1 cellular context compared by ENCODE assay signal in genomic region chr19:3708207-3708931, GRCh38.
TF ChIP-seq lines count a peak whose summit lies in the region.

TJP3 (plus strand) TSS chr19:3708384; CDS start chr19:3728433, 20,049 bp downstream.

TF ChIP-seq in HepG2, 621 proteins besides CTCF, POLR2A, EP300 and RAD21 (continued from another document and continues in another):
- peak; percentile 24; the same call in 1 of the 3 replicates for TF ChIP-seq MXI1 (IDR thresholded peaks at IDR 0.05; ENCODE audit: borderline replicate concordance, low read depth, low read length)
- no peak for TF ChIP-seq ZNF329 (CRISPR knock-in tag; IDR thresholded peaks at IDR 0.05; ENCODE audit: low read depth)
- no peak; the same call in 1 of the 2 replicates for TF ChIP-seq SOX5 (CRISPR knock-in tag; IDR thresholded peaks at IDR 0.05; ENCODE audit: borderline replicate concordance)
- 0 out of 2 replicates have a peak, but pooled peaks have one; percentile 26 for TF ChIP-seq ZNF501 (CRISPR knock-in tag; IDR thresholded peaks at IDR 0.05)
- TF ChIP-seq ZBTB2 (CRISPR knock-in tag; IDR thresholded peaks at IDR 0.05; ENCODE audit: low read depth), result no peak
- TF ChIP-seq GLI4 (CRISPR knock-in tag; IDR thresholded peaks at IDR 0.05; ENCODE audit: borderline replicate concordance), result no peak
- TF ChIP-seq GABPB1 (CRISPR knock-in tag; IDR thresholded peaks at IDR 0.05), result peak; percentile 43
- no peak for TF ChIP-seq BCL3 (CRISPR knock-in tag; IDR thresholded peaks at IDR 0.05)
- no peak for TF ChIP-seq ZNF720 (CRISPR knock-in tag; IDR thresholded peaks at IDR 0.05)
- TF ChIP-seq ARID4A (CRISPR knock-in tag; IDR thresholded peaks at IDR 0.05; ENCODE audit: borderline replicate concordance), result peak; percentile 65; the same call in 1 of the 2 replicates
- no peak for TF ChIP-seq KIAA2018 (CRISPR knock-in tag; IDR thresholded peaks at IDR 0.05; ENCODE audit: borderline replicate concordance)
- 0 out of 2 replicates have a peak, but pooled peaks have one; percentile 29 for TF ChIP-seq ZNF101 (CRISPR knock-in tag; IDR thresholded peaks at IDR 0.05; ENCODE audit: borderline replicate concordance, low read depth)
- TF ChIP-seq TGIF2 (CRISPR knock-in tag; IDR thresholded peaks at IDR 0.05), result peak; percentile 29; the same call in 1 of the 2 replicates
- TF ChIP-seq ZNF160 (CRISPR knock-in tag; IDR thresholded peaks at IDR 0.05), result 0 out of 2 replicates have a peak, but pooled peaks have one; percentile 8
- peak; percentile 70 for TF ChIP-seq GATAD2A (CRISPR knock-in tag; IDR thresholded peaks at IDR 0.05)
- TF ChIP-seq MLXIP (CRISPR knock-in tag; IDR thresholded peaks at IDR 0.05; ENCODE audit: borderline replicate concordance), result no peak
- no peak for TF ChIP-seq ISX (CRISPR knock-in tag; conservative IDR thresholded peaks at IDR 0.05)
- TF ChIP-seq ZSCAN20 (CRISPR knock-in tag; IDR thresholded peaks at IDR 0.05; ENCODE audit: borderline replicate concordance), result no peak
- TF ChIP-seq FLYWCH1 (CRISPR knock-in tag; IDR thresholded peaks at IDR 0.05), result no peak
- 0 out of 2 replicates have a peak, but pooled peaks have one; percentile 10 for TF ChIP-seq FOSL2 (CRISPR knock-in tag; IDR thresholded peaks at IDR 0.05)
- no peak for TF ChIP-seq ZNF256 (CRISPR knock-in tag; conservative IDR thresholded peaks at IDR 0.05)
- TF ChIP-seq ZNF737 (CRISPR knock-in tag; IDR thresholded peaks at IDR 0.05; ENCODE audit: borderline replicate concordance), result no peak
- no peak for TF ChIP-seq SNRNP70 (IDR thresholded peaks at IDR 0.05; ENCODE audit: low read depth, low read length)
- TF ChIP-seq HNF4A (CRISPR knock-in tag; IDR thresholded peaks at IDR 0.05), result peak; percentile 54
- TF ChIP-seq ZFP1 (CRISPR knock-in tag; IDR thresholded peaks at IDR 0.05), result no peak
- no peak for TF ChIP-seq SRSF9 (IDR thresholded peaks at IDR 0.05; ENCODE audit: borderline replicate concordance, insufficient read depth, low read depth, low read length, poor library complexity, severe bottlenecking)
- TF ChIP-seq ZNF790 (CRISPR knock-in tag; IDR thresholded peaks at IDR 0.05; ENCODE audit: borderline replicate concordance), result no peak
- TF ChIP-seq ZBTB26 (CRISPR knock-in tag; IDR thresholded peaks at IDR 0.05; ENCODE audit: borderline replicate concordance), result no peak
- TF ChIP-seq ZNF75D (CRISPR knock-in tag; IDR thresholded peaks at IDR 0.05; ENCODE audit: borderline replicate concordance), result no peak
- TF ChIP-seq HNRNPK (IDR thresholded peaks at IDR 0.05; ENCODE audit: low read depth, low read length, poor library complexity, severe bottlenecking), result no peak
- no peak for TF ChIP-seq AFF4 (CRISPR knock-in tag; IDR thresholded peaks at IDR 0.05)
- TF ChIP-seq ZNF605 (CRISPR knock-in tag; IDR thresholded peaks at IDR 0.05), result no peak
- no peak for TF ChIP-seq MTA3 (CRISPR knock-in tag; IDR thresholded peaks at IDR 0.05)
